In genomic region chr2:103860016-103860415, GRCh38 we compare ENCODE assay signal across 13 cellular contexts.
"Had no signal": no experiment of that assay in that cellular context is flagged by ENCODE, and none has a peak within 500 bp of the region (broad histone marks: within the 10 kb centered on the region; RNA-seq: fewer than 3 reads in every experiment).

No MANE protein-coding gene starts in this region.

- ATAC-seq: activated CD4-positive, alpha-beta T cell treated with anti-CD3 and anti-CD28 coated beads for 36 hours; esophagus mucosa had no signal

- H3K27ac ChIP-seq: breast epithelium, transverse colon had no signal

- H3K27me3 ChIP-seq: breast epithelium, transverse colon had no signal

- DNase-seq: activated CD4-positive, alpha-beta memory T cell treated with anti-CD3 and anti-CD28 coated beads, Interleukin-2, amount 10 ng/mL, durations not matched to agents 7 days and 5 days; activated CD4-positive, alpha-beta T cell treated with anti-CD3 and anti-CD28 coated beads for 36 hours; activated naive CD8-positive, alpha-beta T cell treated with anti-CD3 and anti-CD28 coated beads, Interleukin-2, amount 10 ng/mL, durations not matched to agents 7 days and 5 days; activated T-cell treated with anti-CD3 and anti-CD28 coated beads, Interleukin-2, amount 50 U/mL, for 48 hours; anterior cingulate cortex; hypothalamus; kidney glomerular epithelial cell; stimulated activated CD4-positive, alpha-beta T cell treated with anti-CD3 and anti-CD28 coated beads, Interleukin-12 subunit alpha, Interleukin-12 subunit beta, amount 100 ng/mL, for 4 hours; stimulated activated naive CD4-positive, alpha-beta T cell; substantia nigra; transverse colon had no signal

- H3K36me3 ChIP-seq: breast epithelium, transverse colon had no signal

- H3K9me3 ChIP-seq: breast epithelium, transverse colon had no signal

- H3K4me3 ChIP-seq: breast epithelium, transverse colon had no signal

- H3K4me1 ChIP-seq: breast epithelium, transverse colon had no signal
